ENCODE assay signal across 10 cellular contexts in the genomic region with DNA sequence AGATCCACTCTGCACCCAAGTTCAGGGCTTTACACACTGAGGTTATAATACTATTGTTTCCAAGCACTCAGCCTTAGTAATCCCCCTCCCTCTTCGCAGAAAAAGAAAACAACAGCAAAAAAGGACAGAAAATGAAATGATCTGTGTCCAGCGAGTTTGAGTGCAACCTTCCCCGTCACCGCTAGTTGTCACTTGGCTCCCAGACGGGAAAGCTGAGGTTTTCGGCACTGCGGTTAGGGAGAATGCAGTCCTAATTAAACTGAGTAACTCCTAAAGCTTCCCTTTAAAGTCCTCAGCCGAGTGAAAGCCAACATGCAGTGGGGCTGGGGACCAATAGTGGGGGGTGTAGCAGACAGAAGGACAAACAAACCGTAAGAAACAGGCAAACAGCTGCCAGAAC. TPM values are rescaled to one million over a fixed set of nuclear protein-coding genes. Genes with fewer than 3 reads are reported as not detected.
DNase-seq lines count a peak whose midpoint lies in the region; ATAC-seq and TF ChIP-seq lines count a peak whose summit lies in the region.
"Had no signal": no experiment of that assay in that cellular context is flagged by ENCODE, and none has a peak within 500 bp of the region (broad histone marks: within the 10 kb centered on the region; RNA-seq: fewer than 3 reads in every experiment).

No MANE protein-coding gene starts in this region.

- TF ChIP-seq CTCF in GM12872 (IDR thresholded peaks at IDR 0.05; ENCODE audit: insufficient read depth, low read depth, low read length): peak; percentile 59
- peak; percentile 57 for TF ChIP-seq CTCF in neural crest cell (conservative IDR thresholded peaks at IDR 0.05)

- no peaks in the 10 kb centered on the region for H3K9me3 Mint-ChIP-seq in neural crest cell
- H3K9me3 Mint-ChIP-seq in activated T-helper 2 cell treated with anti-CD3 and anti-CD28 coated beads, Interferon-gamma antibody, Interleukin-2, Interleukin-4, amounts not matched to agents 10 μg/mL and 5 μg/mL and 100 μg/mL, durations not matched to agents 14 hours and 24 hours and 36 hours: no peaks in the 10 kb centered on the region
- H3K9me3 Mint-ChIP-seq: activated CD8-positive, alpha-beta T cell treated with anti-CD3 and anti-CD28 coated beads for 36 hours had no signal

- H3K4me1 Mint-ChIP-seq in neural crest cell: peaks cover 11% of the 10 kb centered on the region
- no peaks in the 10 kb centered on the region for H3K4me1 Mint-ChIP-seq in activated T-helper 2 cell treated with anti-CD3 and anti-CD28 coated beads, Interferon-gamma antibody, Interleukin-2, Interleukin-4, amounts not matched to agents 10 μg/mL and 5 μg/mL and 100 μg/mL, durations not matched to agents 14 hours and 24 hours and 36 hours (ENCODE audit: low read depth)

- peak overlapping the region; percentile 78 for H3K4me3 Mint-ChIP-seq in neural crest cell
- H3K4me3 Mint-ChIP-seq in activated T-helper 2 cell treated with anti-CD3 and anti-CD28 coated beads, Interferon-gamma antibody, Interleukin-2, Interleukin-4, amounts not matched to agents 10 μg/mL and 5 μg/mL and 100 μg/mL, durations not matched to agents 14 hours and 24 hours and 36 hours (ENCODE audit: low read depth): no peak overlapping the region
- H3K4me3 Mint-ChIP-seq: activated CD8-positive, alpha-beta T cell treated with anti-CD3 and anti-CD28 coated beads for 36 hours had no signal

- intact Hi-C loops in activated T-helper 2 cell treated with anti-CD3 and anti-CD28 coated beads, Interferon-gamma antibody, Interleukin-2, Interleukin-4, amounts not matched to agents 10 μg/mL and 5 μg/mL and 100 μg/mL, durations not matched to agents 14 hours and 24 hours and 36 hours (cut with micrococcal nuclease): no loop called here

- H3K36me3 Mint-ChIP-seq in neural crest cell (ENCODE audit: low read depth): no peaks in the 10 kb centered on the region
- H3K36me3 Mint-ChIP-seq in activated T-helper 2 cell treated with anti-CD3 and anti-CD28 coated beads, Interferon-gamma antibody, Interleukin-2, Interleukin-4, amounts not matched to agents 10 μg/mL and 5 μg/mL and 100 μg/mL, durations not matched to agents 14 hours and 24 hours and 36 hours (ENCODE audit: low read depth): no peaks in the 10 kb centered on the region

- DNase-seq in NCI-H2227 (lab: John Stamatoyannopoulos, UW; ENCODE audit: unreplicated experiment): peak; percentile 64
- peak; percentile 47 for DNase-seq in cerebellum (ENCODE audit: low spot score)
- no peak for DNase-seq in neural crest cell (ENCODE audit: low read depth, low spot score)
- DNase-seq in activated T-helper 2 cell treated with anti-CD3 and anti-CD28 coated beads, Interferon-gamma antibody, Interleukin-2, Interleukin-4, amounts not matched to agents 10 μg/mL and 5 μg/mL and 100 μg/mL, durations not matched to agents 14 hours and 24 hours and 36 hours (ENCODE audit: low spot score): no peak
- no peak for DNase-seq in stimulated activated naive CD8-positive, alpha-beta T cell treated with anti-CD3 and anti-CD28 coated beads, Interleukin-15, Interleukin-2, amounts not matched to agents 100 U/mL and 50 U/mL, for 24 hours

- no peak overlapping the region for H3K27ac Mint-ChIP-seq in neural crest cell (ENCODE audit: unreplicated experiment)
- H3K27ac Mint-ChIP-seq in activated T-helper 2 cell treated with anti-CD3 and anti-CD28 coated beads, Interferon-gamma antibody, Interleukin-2, Interleukin-4, amounts not matched to agents 10 μg/mL and 5 μg/mL and 100 μg/mL, durations not matched to agents 14 hours and 24 hours and 36 hours: no peak overlapping the region
- H3K27ac Mint-ChIP-seq: activated CD8-positive, alpha-beta T cell treated with anti-CD3 and anti-CD28 coated beads for 36 hours had no signal

- H3K27me3 Mint-ChIP-seq in neural crest cell (ENCODE audit: low read depth): peaks cover 92% of the 10 kb centered on the region
- peaks cover 3% of the 10 kb centered on the region for H3K27me3 Mint-ChIP-seq in activated T-helper 2 cell treated with anti-CD3 and anti-CD28 coated beads, Interferon-gamma antibody, Interleukin-2, Interleukin-4, amounts not matched to agents 10 μg/mL and 5 μg/mL and 100 μg/mL, durations not matched to agents 14 hours and 24 hours and 36 hours (ENCODE audit: low read depth)

- ATAC-seq in HG03469 (IDR thresholded peaks at IDR 0.05; ENCODE audit: unreplicated experiment) (no peak), GM21367 (IDR thresholded peaks at IDR 0.05; ENCODE audit: unreplicated experiment) (no peak)
- ATAC-seq in stimulated activated naive CD8-positive, alpha-beta T cell treated with anti-CD3 and anti-CD28 coated beads, Interleukin-15, Interleukin-2, amounts not matched to agents 100 U/mL and 50 U/mL, for 24 hours: no peak

RNA-seq across cellular contexts. Expression of gene GLRA1, which starts 0.8 kb away (rescaled TPM):
- 3.6 TPM for total RNA-seq in cerebellum
- 0.21 and 0.23 TPM in 2 replicates for total RNA-seq in neural crest cell
- not detected in 2 replicates for total RNA-seq in activated T-helper 2 cell treated with anti-CD3 and anti-CD28 coated beads, Interferon-gamma antibody, Interleukin-2, Interleukin-4, amounts not matched to agents 10 μg/mL and 5 μg/mL and 100 μg/mL, durations not matched to agents 14 hours and 24 hours and 36 hours
- total RNA-seq: activated CD8-positive, alpha-beta T cell treated with anti-CD3 and anti-CD28 coated beads for 36 hours; ascending aorta had no signal

Comparison
In these comparisons a context has a peak if more than half of its experiments do, and no peak if none do; other contexts are left out.
1. DNase-seq: peak in NCI-H2227 (single experiment) and cerebellum (single experiment); none in neural crest cell (single experiment), activated T-helper 2 cell treated with anti-CD3 and anti-CD28 coated beads, Interferon-gamma antibody, Interleukin-2, Interleukin-4, amounts not matched to agents 10 μg/mL and 5 μg/mL and 100 μg/mL, durations not matched to agents 14 hours and 24 hours and 36 hours (single experiment) and stimulated activated naive CD8-positive, alpha-beta T cell treated with anti-CD3 and anti-CD28 coated beads, Interleukin-15, Interleukin-2, amounts not matched to agents 100 U/mL and 50 U/mL, for 24 hours (single experiment).